ENCODE assay signal across 2 cellular contexts in genomic region chr1:167981933-167982332, GRCh38.
TF ChIP-seq lines count a peak whose summit lies in the region.

No MANE protein-coding gene starts in this region.

TF ChIP-seq in WTC11, 78 proteins besides CTCF, POLR2A, EP300 and RAD21 (continued from another document):
- no peak for TF ChIP-seq FOXP4 (CRISPR knock-in tag; IDR thresholded peaks at IDR 0.05)
- TF ChIP-seq ZNF416 (CRISPR knock-in tag; IDR thresholded peaks at IDR 0.05) = no peak
- no peak for TF ChIP-seq JAZF1 (CRISPR knock-in tag; IDR thresholded peaks at IDR 0.05)
- TF ChIP-seq HMGA2 (CRISPR knock-in tag; IDR thresholded peaks at IDR 0.05) = no peak
- TF ChIP-seq, protein P1, sequence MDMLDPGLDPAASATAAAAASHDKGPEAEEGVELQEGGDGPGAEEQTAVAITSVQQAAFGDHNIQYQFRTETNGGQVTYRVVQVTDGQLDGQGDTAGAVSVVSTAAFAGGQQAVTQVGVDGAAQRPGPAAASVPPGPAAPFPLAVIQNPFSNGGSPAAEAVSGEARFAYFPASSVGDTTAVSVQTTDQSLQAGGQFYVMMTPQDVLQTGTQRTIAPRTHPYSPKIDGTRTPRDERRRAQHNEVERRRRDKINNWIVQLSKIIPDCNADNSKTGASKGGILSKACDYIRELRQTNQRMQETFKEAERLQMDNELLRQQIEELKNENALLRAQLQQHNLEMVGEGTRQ (CRISPR knock-in tag; IDR thresholded peaks at IDR 0.05) = no peak
- TF ChIP-seq, protein P2, sequence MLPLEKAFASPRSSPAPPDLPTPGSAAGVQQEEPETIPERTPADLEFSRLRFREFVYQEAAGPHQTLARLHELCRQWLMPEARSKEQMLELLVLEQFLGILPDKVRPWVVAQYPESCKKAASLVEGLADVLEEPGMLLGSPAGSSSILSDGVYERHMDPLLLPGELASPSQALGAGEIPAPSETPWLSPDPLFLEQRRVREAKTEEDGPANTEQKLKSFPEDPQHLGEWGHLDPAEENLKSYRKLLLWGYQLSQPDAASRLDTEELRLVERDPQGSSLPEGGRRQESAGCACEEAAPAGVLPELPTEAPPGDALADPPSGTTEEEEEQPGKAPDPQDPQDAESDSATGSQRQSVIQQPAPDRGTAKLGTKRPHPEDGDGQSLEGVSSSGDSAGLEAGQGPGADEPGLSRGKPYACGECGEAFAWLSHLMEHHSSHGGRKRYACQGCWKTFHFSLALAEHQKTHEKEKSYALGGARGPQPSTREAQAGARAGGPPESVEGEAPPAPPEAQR (CRISPR knock-in tag; IDR thresholded peaks at IDR 0.05) = no peak
- TF ChIP-seq NR2C2 (CRISPR knock-in tag; IDR thresholded peaks at IDR 0.05) = no peak
- no peak for TF ChIP-seq CBFB (CRISPR knock-in tag; IDR thresholded peaks at IDR 0.05; ENCODE audit: low read depth)
- TF ChIP-seq IRF2 (CRISPR knock-in tag; IDR thresholded peaks at IDR 0.05; ENCODE audit: borderline replicate concordance, low read depth) = no peak
- TF ChIP-seq, protein P3, sequence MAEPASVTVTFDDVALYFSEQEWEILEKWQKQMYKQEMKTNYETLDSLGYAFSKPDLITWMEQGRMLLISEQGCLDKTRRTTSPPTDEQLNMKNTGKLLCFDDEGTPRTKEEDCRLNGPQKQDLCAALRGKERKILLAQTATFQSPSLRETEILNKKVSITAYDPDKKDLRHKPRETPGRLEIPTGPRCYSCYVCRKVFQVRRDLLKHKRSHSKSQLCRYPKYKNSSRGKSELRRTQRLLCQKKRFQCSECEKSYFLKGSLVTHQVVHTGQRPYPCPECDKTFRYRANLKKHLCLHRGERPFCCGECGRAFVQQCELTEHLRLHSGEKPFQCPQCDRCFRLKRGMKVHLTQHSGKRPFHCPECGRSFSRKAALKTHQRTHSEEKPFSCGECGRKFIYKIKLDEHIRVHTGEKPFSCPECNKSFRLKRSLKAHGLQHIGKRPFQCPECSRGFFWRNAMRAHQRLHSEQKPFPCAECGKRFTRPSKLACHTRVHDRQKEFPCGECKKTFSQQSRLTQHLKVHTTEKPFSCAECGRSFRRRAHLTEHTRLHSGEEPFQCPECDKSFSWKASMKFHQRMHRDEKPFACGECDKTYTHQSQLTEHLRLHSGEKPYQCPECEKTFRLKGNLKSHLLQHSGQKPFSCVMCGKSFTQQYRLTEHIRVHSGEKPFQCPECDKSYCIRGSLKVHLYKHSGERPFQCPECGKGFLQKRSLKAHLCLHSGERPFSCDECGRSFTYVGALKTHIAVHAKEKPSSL (CRISPR knock-in tag; conservative IDR thresholded peaks at IDR 0.05) = no peak
- no peak for TF ChIP-seq RORB (CRISPR knock-in tag; IDR thresholded peaks at IDR 0.05)
- no peak for TF ChIP-seq TCF7 (CRISPR knock-in tag; IDR thresholded peaks at IDR 0.05; ENCODE audit: low read depth)
- TF ChIP-seq, protein P4, sequence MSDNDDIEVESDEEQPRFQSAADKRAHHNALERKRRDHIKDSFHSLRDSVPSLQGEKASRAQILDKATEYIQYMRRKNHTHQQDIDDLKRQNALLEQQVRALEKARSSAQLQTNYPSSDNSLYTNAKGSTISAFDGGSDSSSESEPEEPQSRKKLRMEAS (CRISPR knock-in tag; IDR thresholded peaks at IDR 0.05) = no peak
- no peak for TF ChIP-seq ZNF671 (CRISPR knock-in tag; IDR thresholded peaks at IDR 0.05)
- TF ChIP-seq FOXP1 (CRISPR knock-in tag; IDR thresholded peaks at IDR 0.05; ENCODE audit: borderline replicate concordance) = no peak
- TF ChIP-seq GRHL2 (CRISPR knock-in tag; IDR thresholded peaks at IDR 0.05; ENCODE audit: insufficient replicate concordance, severe bottlenecking) = no peak
- TF ChIP-seq E2F1 (CRISPR knock-in tag; IDR thresholded peaks at IDR 0.05) = no peak
- TF ChIP-seq, protein P5, sequence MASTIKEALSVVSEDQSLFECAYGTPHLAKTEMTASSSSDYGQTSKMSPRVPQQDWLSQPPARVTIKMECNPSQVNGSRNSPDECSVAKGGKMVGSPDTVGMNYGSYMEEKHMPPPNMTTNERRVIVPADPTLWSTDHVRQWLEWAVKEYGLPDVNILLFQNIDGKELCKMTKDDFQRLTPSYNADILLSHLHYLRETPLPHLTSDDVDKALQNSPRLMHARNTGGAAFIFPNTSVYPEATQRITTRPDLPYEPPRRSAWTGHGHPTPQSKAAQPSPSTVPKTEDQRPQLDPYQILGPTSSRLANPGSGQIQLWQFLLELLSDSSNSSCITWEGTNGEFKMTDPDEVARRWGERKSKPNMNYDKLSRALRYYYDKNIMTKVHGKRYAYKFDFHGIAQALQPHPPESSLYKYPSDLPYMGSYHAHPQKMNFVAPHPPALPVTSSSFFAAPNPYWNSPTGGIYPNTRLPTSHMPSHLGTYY (CRISPR knock-in tag; IDR thresholded peaks at IDR 0.05) = no peak

TF ChIP-seq in K562, 482 proteins besides CTCF, POLR2A, EP300 and RAD21 (continued from another document):
- TF ChIP-seq, protein P6, sequence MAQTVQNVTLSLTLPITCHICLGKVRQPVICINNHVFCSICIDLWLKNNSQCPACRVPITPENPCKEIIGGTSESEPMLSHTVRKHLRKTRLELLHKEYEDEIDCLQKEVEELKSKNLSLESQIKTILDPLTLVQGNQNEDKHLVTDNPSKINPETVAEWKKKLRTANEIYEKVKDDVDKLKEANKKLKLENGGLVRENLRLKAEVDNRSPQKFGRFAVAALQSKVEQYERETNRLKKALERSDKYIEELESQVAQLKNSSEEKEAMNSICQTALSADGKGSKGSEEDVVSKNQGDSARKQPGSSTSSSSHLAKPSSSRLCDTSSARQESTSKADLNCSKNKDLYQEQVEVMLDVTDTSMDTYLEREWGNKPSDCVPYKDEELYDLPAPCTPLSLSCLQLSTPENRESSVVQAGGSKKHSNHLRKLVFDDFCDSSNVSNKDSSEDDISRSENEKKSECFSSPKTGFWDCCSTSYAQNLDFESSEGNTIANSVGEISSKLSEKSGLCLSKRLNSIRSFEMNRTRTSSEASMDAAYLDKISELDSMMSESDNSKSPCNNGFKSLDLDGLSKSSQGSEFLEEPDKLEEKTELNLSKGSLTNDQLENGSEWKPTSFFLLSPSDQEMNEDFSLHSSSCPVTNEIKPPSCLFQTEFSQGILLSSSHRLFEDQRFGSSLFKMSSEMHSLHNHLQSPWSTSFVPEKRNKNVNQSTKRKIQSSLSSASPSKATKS (CRISPR knock-in tag; IDR thresholded peaks at IDR 0.05) = no peak
- TF ChIP-seq, protein P7, sequence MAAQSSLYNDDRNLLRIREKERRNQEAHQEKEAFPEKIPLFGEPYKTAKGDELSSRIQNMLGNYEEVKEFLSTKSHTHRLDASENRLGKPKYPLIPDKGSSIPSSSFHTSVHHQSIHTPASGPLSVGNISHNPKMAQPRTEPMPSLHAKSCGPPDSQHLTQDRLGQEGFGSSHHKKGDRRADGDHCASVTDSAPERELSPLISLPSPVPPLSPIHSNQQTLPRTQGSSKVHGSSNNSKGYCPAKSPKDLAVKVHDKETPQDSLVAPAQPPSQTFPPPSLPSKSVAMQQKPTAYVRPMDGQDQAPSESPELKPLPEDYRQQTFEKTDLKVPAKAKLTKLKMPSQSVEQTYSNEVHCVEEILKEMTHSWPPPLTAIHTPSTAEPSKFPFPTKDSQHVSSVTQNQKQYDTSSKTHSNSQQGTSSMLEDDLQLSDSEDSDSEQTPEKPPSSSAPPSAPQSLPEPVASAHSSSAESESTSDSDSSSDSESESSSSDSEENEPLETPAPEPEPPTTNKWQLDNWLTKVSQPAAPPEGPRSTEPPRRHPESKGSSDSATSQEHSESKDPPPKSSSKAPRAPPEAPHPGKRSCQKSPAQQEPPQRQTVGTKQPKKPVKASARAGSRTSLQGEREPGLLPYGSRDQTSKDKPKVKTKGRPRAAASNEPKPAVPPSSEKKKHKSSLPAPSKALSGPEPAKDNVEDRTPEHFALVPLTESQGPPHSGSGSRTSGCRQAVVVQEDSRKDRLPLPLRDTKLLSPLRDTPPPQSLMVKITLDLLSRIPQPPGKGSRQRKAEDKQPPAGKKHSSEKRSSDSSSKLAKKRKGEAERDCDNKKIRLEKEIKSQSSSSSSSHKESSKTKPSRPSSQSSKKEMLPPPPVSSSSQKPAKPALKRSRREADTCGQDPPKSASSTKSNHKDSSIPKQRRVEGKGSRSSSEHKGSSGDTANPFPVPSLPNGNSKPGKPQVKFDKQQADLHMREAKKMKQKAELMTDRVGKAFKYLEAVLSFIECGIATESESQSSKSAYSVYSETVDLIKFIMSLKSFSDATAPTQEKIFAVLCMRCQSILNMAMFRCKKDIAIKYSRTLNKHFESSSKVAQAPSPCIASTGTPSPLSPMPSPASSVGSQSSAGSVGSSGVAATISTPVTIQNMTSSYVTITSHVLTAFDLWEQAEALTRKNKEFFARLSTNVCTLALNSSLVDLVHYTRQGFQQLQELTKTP (IDR thresholded peaks at IDR 0.05; ENCODE audit: low read depth in 1 of 2, partially characterized antibody in 2 of 2) = peak in 1 of 2 experiments; percentile 77
